In genomic region chr19:2012941-2013682, GRCh38 we compare ENCODE assay signal across 15 cellular contexts. TPM values are rescaled to one million over a fixed set of nuclear protein-coding genes. Genes with fewer than 3 reads are reported as not detected.
DNase-seq lines count a peak whose midpoint lies in the region; ATAC-seq and TF ChIP-seq lines count a peak whose summit lies in the region.
"Had no signal": no experiment of that assay in that cellular context is flagged by ENCODE, and none has a peak within 500 bp of the region (broad histone marks: within the 10 kb centered on the region; RNA-seq: fewer than 3 reads in every experiment).

No MANE protein-coding gene starts in this region.

- H3F3A ChIP-seq in GM23338 (replicated peaks; ENCODE audit: low read depth): peaks cover 7% of the 10 kb centered on the region; the same call in 1 of the 2 replicates

- no peak for TF ChIP-seq CTCF in GM23338 (conservative IDR thresholded peaks at IDR 0.05; ENCODE audit: low read depth in 2 of 2)
- TF ChIP-seq CTCF in osteoblast (IDR thresholded peaks at IDR 0.05; ENCODE audit: extremely low read depth, low read depth, low read length): no peak
- TF ChIP-seq CTCF in lower lobe of right lung (IDR thresholded peaks at IDR 0.05): no peak

- CTCF ChIA-PET in CD4-positive, alpha-beta memory T cell (lab: Charles Lee; ENCODE audit: partially characterized antibody): no interaction called here
- CTCF ChIA-PET in T-cell (lab: Charles Lee): no interaction called here

- H3K36me3 Mint-ChIP-seq in CD4-positive, alpha-beta memory T cell: peaks cover 5 to 8% of the 10 kb centered on the region in 2 donors
- H3K36me3 Mint-ChIP-seq in GM23338 (ENCODE audit: low read depth) (peaks cover 16% of the 10 kb centered on the region), T-cell (peaks cover 8% of the 10 kb centered on the region)
- peaks cover 6% of the 10 kb centered on the region for H3K36me3 Mint-ChIP-seq in central memory CD8-positive, alpha-beta T cell (ENCODE audit: insufficient read depth)

- H3K79me2 ChIP-seq in GM23338 (replicated peaks; ENCODE audit: insufficient read depth): 0 out of 2 replicates have a peak, but pooled peaks cover 3% of the 10 kb centered on the region
- peaks cover 56% of the 10 kb centered on the region for H3K79me2 ChIP-seq in osteoblast (ENCODE audit: insufficient read depth, low read length)

- H3K4me3 ChIP-seq in CD4-positive, alpha-beta memory T cell (ENCODE audit: low read length in 2 of 2): no peak overlapping the region
- H3K4me3 ChIP-seq in GM23338 (no peak overlapping the region), osteoblast (ENCODE audit: insufficient read depth, low read length) (no peak overlapping the region), lower lobe of right lung (no peak overlapping the region)
- H3K4me3 ChIP-seq: thoracic aorta had no signal

- H3K4me2 ChIP-seq in GM23338 (no peak overlapping the region), osteoblast (ENCODE audit: insufficient read depth, low read length) (no peak overlapping the region)

- peak overlapping the region in 4 of 7 donors; percentile 44 to 68 (median 56) for H3K27ac Mint-ChIP-seq in CD4-positive, alpha-beta memory T cell
- H3K27ac Mint-ChIP-seq in GM23338 (no peak overlapping the region), T-cell (no peak overlapping the region)
- peak overlapping the region; percentile 72 for H3K27ac Mint-ChIP-seq in central memory CD8-positive, alpha-beta T cell (ENCODE audit: low read depth)
- H3K27ac Mint-ChIP-seq: activated CD8-positive, alpha-beta memory T cell treated with anti-CD3 and anti-CD28 coated beads, Interleukin-2, amount 10 ng/mL, durations not matched to agents 7 days and 5 days had no signal

- no peak overlapping the region for H3K27ac ChIP-seq in CD4-positive, alpha-beta memory T cell (ENCODE audit: low read depth, low read length)
- no peak overlapping the region for H3K27ac ChIP-seq in GM23338 (ENCODE audit: low read depth)
- H3K27ac ChIP-seq in osteoblast (ENCODE audit: low read depth, low read length): no peak overlapping the region
- H3K27ac ChIP-seq in lower lobe of right lung: no peak overlapping the region
- H3K27ac ChIP-seq: prostate gland, thoracic aorta had no signal

- H3K4me1 ChIP-seq in CD4-positive, alpha-beta memory T cell (ENCODE audit: insufficient read depth, low read length): peaks cover 11% of the 10 kb centered on the region
- peaks cover 3% of the 10 kb centered on the region; the same call in 1 of the 2 replicates for H3K4me1 ChIP-seq in GM23338 (ENCODE audit: insufficient read depth)
- H3K4me1 ChIP-seq in osteoblast (ENCODE audit: insufficient read depth, low read length): peaks cover 4% of the 10 kb centered on the region
- H3K4me1 ChIP-seq in lower lobe of right lung: peaks cover 5% of the 10 kb centered on the region
- H3K4me1 ChIP-seq: prostate gland had no signal

- intact Hi-C loops in CD4-positive, alpha-beta memory T cell (cut with micrococcal nuclease): no loop called here
- intact Hi-C loops in lower lobe of right lung (cut with DNase I): loop anchor here (10.0 kb wide), 1 partner anchor 62 kb away; no protein-coding TSS in a partner anchor

- H3K36me3 ChIP-seq in CD4-positive, alpha-beta memory T cell (ENCODE audit: insufficient read depth, low read length): no peaks in the 10 kb centered on the region
- H3K36me3 ChIP-seq in GM23338 (ENCODE audit: insufficient read depth): no peaks in the 10 kb centered on the region
- H3K36me3 ChIP-seq in osteoblast (ENCODE audit: insufficient read depth, low read length): no peaks in the 10 kb centered on the region
- no peaks in the 10 kb centered on the region for H3K36me3 ChIP-seq in lower lobe of right lung
- H3K36me3 ChIP-seq: prostate gland, thoracic aorta had no signal

- H3K9me3 ChIP-seq in CD4-positive, alpha-beta memory T cell (ENCODE audit: control insufficient read depth in 1 of 2, low read length in 2 of 2): no peaks in the 10 kb centered on the region
- H3K9me3 ChIP-seq in osteoblast (ENCODE audit: low read depth, low read length) (no peaks in the 10 kb centered on the region), lower lobe of right lung (no peaks in the 10 kb centered on the region)
- H3K9me3 ChIP-seq: prostate gland, thoracic aorta had no signal

- H2AFZ ChIP-seq in GM23338 (no peak overlapping the region), osteoblast (ENCODE audit: low read length) (no peak overlapping the region)

- no peaks in the 10 kb centered on the region for H3K27me3 ChIP-seq in CD4-positive, alpha-beta memory T cell (ENCODE audit: insufficient read depth, low read length)
- H3K27me3 ChIP-seq in GM23338 (ENCODE audit: insufficient read depth) (no peaks in the 10 kb centered on the region), osteoblast (ENCODE audit: insufficient read depth, low read length) (no peaks in the 10 kb centered on the region), lower lobe of right lung (ENCODE audit: low read depth) (no peaks in the 10 kb centered on the region)

- peak overlapping the region in 5 of 8 donors; percentile 20 to 43 (median 35) for H3K4me3 Mint-ChIP-seq in CD4-positive, alpha-beta memory T cell
- peak overlapping the region; percentile 53; the same call in 2 of the 3 replicates for H3K4me3 Mint-ChIP-seq in GM23338
- H3K4me3 Mint-ChIP-seq in central memory CD8-positive, alpha-beta T cell: peak overlapping the region; percentile 77
- H3K4me3 Mint-ChIP-seq in T-cell: no peak overlapping the region
- H3K4me3 Mint-ChIP-seq: activated CD8-positive, alpha-beta memory T cell treated with anti-CD3 and anti-CD28 coated beads, Interleukin-2, amount 10 ng/mL, durations not matched to agents 7 days and 5 days had no signal

- DNase-seq in CD4-positive, alpha-beta memory T cell: no peak
- DNase-seq in GM23338 (ENCODE audit: low spot score) (no peak), osteoblast (ENCODE audit: insufficient read length, low spot score, missing footprints) (peak; percentile 65), lower lobe of right lung (no peak), T-cell (no peak)
- no peak for DNase-seq in central memory CD8-positive, alpha-beta T cell (ENCODE audit: low spot score in 2 of 2)
- DNase-seq: activated CD8-positive, alpha-beta memory T cell treated with anti-CD3 and anti-CD28 coated beads, Interleukin-2, amount 10 ng/mL, durations not matched to agents 7 days and 5 days; activated naive CD4-positive, alpha-beta T cell treated with Interleukin-2 at 50 U/mL for 16 hours; COR-L47; NCI-H1048; SIG-M5; stimulated activated CD4-positive, alpha-beta T cell treated with anti-CD3 and anti-CD28 coated beads, Interleukin-15, amount 100 ng/mL, for 24 hours had no signal

- no peaks in the 10 kb centered on the region for H3K9me2 ChIP-seq in GM23338 (ENCODE audit: insufficient read depth)

- H4K20me1 ChIP-seq in GM23338 (replicated peaks; ENCODE audit: insufficient read depth) (no peaks in the 10 kb centered on the region; the same call in 1 of the 2 replicates), osteoblast (ENCODE audit: insufficient read depth, low read length) (peaks cover 21% of the 10 kb centered on the region)

- no peaks in the 10 kb centered on the region for H3K27me3 Mint-ChIP-seq in CD4-positive, alpha-beta memory T cell
- H3K27me3 Mint-ChIP-seq in GM23338 (ENCODE audit: insufficient read depth, low read depth, poor library complexity): peaks cover 17% of the 10 kb centered on the region
- no peaks in the 10 kb centered on the region for H3K27me3 Mint-ChIP-seq in central memory CD8-positive, alpha-beta T cell
- no peaks in the 10 kb centered on the region for H3K27me3 Mint-ChIP-seq in T-cell
- H3K27me3 Mint-ChIP-seq: activated CD8-positive, alpha-beta memory T cell treated with anti-CD3 and anti-CD28 coated beads, Interleukin-2, amount 10 ng/mL, durations not matched to agents 7 days and 5 days had no signal

- ATAC-seq in GM23338 (peak; percentile 16), lower lobe of right lung (no peak), GM19023 (IDR thresholded peaks at IDR 0.05; ENCODE audit: unreplicated experiment) (no peak), T-cell (replicated peaks in 1 of 4) (no peak)
- no peak for ATAC-seq in central memory CD8-positive, alpha-beta T cell (replicated peaks; ENCODE audit: extremely low read depth, poor library complexity, severe bottlenecking)
- ATAC-seq: activated CD8-positive, alpha-beta memory T cell treated with anti-CD3 and anti-CD28 coated beads, Interleukin-2, amount 10 ng/mL, durations not matched to agents 7 days and 5 days had no signal

- H3K9me3 Mint-ChIP-seq in CD4-positive, alpha-beta memory T cell: peaks cover 0 to 3% (median 0%) of the 10 kb centered on the region in 8 donors
- H3K9me3 Mint-ChIP-seq in GM23338 (no peaks in the 10 kb centered on the region), T-cell (no peaks in the 10 kb centered on the region)
- no peaks in the 10 kb centered on the region for H3K9me3 Mint-ChIP-seq in central memory CD8-positive, alpha-beta T cell

- POLR2A ChIA-PET in CD4-positive, alpha-beta memory T cell (lab: Charles Lee; ENCODE audit: partially characterized antibody): interaction anchor here (0.9 kb wide), 1 partner anchor 84 kb away, joined by 3 read pairs; no protein-coding TSS in a partner anchor
- POLR2A ChIA-PET in T-cell (lab: Charles Lee): no interaction called here

- peaks cover 8 to 24% (median 17%) of the 10 kb centered on the region in 4 donors for H3K4me1 Mint-ChIP-seq in CD4-positive, alpha-beta memory T cell
- H3K4me1 Mint-ChIP-seq in GM23338: peaks cover 5% of the 10 kb centered on the region
- peaks cover 26% of the 10 kb centered on the region for H3K4me1 Mint-ChIP-seq in central memory CD8-positive, alpha-beta T cell
- peaks cover 8 to 24% (median 18%) of the 10 kb centered on the region in 3 donors for H3K4me1 Mint-ChIP-seq in T-cell

RNA-seq across cellular contexts. Expression of gene BTBD2, which starts 2.4 kb away (rescaled TPM):
- total RNA-seq in CD4-positive, alpha-beta memory T cell: 10 to 100 TPM; 52.2 to 59.4 TPM
- polyA plus RNA-seq in CD4-positive, alpha-beta memory T cell: 1 to 10 TPM; 2.8 to 6.6 TPM
- total RNA-seq in GM23338 (2014; rRNA removed; shearing (Covaris generic)): 106 and 130 TPM in 2 replicates
- 23.8 and 27.2 TPM in 2 replicates for polyA plus RNA-seq in GM23338 (2016; fragmentation: Nextera tagmentation; extraction: Ambion mirVana)
- total RNA-seq in osteoblast (57.5 and 57.8 TPM in 2 replicates), lower lobe of right lung (62.0 TPM), T-cell (10 to 100 TPM; 52.2 to 79.8 (median 73.6) TPM)

RNA-seq across cellular contexts. Expression of gene MKNK2, which starts 37.9 kb away (rescaled TPM):
- 100 to 1,000 TPM; 194 to 195 TPM for total RNA-seq in CD4-positive, alpha-beta memory T cell
- polyA plus RNA-seq in CD4-positive, alpha-beta memory T cell: 10 to 100 TPM; 24.1 to 63.9 TPM
- total RNA-seq in GM23338 (2014; rRNA removed; shearing (Covaris generic)): 123 and 159 TPM in 2 replicates
- 71.0 and 106 TPM in 2 replicates for polyA plus RNA-seq in GM23338 (2016; fragmentation: Nextera tagmentation; extraction: Ambion mirVana)
- 82.5 and 84.6 TPM in 2 replicates for total RNA-seq in osteoblast
- 268 TPM for total RNA-seq in lower lobe of right lung
- total RNA-seq in T-cell: 100 to 1,000 TPM; 196 to 242 (median 234) TPM

Comparison
In these comparisons a context has a peak if more than half of its experiments do, and no peak if none do; other contexts are left out.
1. H3K27ac Mint-ChIP-seq: peak in CD4-positive, alpha-beta memory T cell (4 of 7) and central memory CD8-positive, alpha-beta T cell (single experiment); none in GM23338 (single experiment) and T-cell (0 of 2).
2. H3K4me3 Mint-ChIP-seq: peak in CD4-positive, alpha-beta memory T cell (5 of 8), GM23338 (single experiment) and central memory CD8-positive, alpha-beta T cell (single experiment); none in T-cell (0 of 3).